ENCODE assay signal across 19 cellular contexts in genomic region chr9:107334103-107334776, GRCh38. TPM values are rescaled to one million over a fixed set of nuclear protein-coding genes. Genes with fewer than 3 reads are reported as not detected.
A peak's percentile ranks its signal among the peaks of the same experiment; 100 is the strongest.
DNase-seq lines count a peak whose midpoint lies in the region; ATAC-seq, FAIRE-seq and TF ChIP-seq lines count a peak whose summit lies in the region.
"Had no signal": no experiment of that assay in that cellular context is flagged by ENCODE, and none has a peak within 500 bp of the region (broad histone marks: within the 10 kb centered on the region; RNA-seq: fewer than 3 reads in every experiment).

No MANE protein-coding gene starts in this region.

- H3K36me3 ChIP-seq in HEK293 (ENCODE audit: control insufficient read depth in 2 of 2, insufficient read depth in 1 of 2, low read length in 2 of 2) (peaks cover 18 to 95% of the 10 kb centered on the region in 2 experiments), K562 (ENCODE audit: control insufficient read depth, insufficient read depth, low read length) (peaks cover 89% of the 10 kb centered on the region)

- no peak overlapping the region for H2AFZ ChIP-seq in K562 (ENCODE audit: low read depth, low read length)

- H3K36me3 Mint-ChIP-seq in activated naive CD8-positive, alpha-beta T cell, result peaks cover 16% of the 10 kb centered on the region
- H3K36me3 Mint-ChIP-seq in activated naive CD8-positive, alpha-beta T cell treated with anti-CD3 and anti-CD28 coated beads, Interleukin-2, amount 50 U/mL, for 24 hours (ENCODE audit: low read depth), result peaks cover 60% of the 10 kb centered on the region
- peaks cover 64% of the 10 kb centered on the region for H3K36me3 Mint-ChIP-seq in osteocyte (ENCODE audit: unreplicated experiment)

- DNase-seq in activated naive CD8-positive, alpha-beta T cell treated with anti-CD3 and anti-CD28 coated beads, Interleukin-2, amount 50 U/mL, for 24 hours, result no peak
- DNase-seq in K562 (ENCODE audit: extremely low read depth in 1 of 4, low spot score in 3 of 4) (no peak), osteocyte (ENCODE audit: extremely low spot score, unreplicated experiment) (peak; percentile 53), cerebellum (ENCODE audit: low spot score) (no peak), left colon (no peak)
- DNase-seq: Calu3; CD4-positive, alpha-beta memory T cell; NCI-H1105; NCI-H2081 treated with DMSO at 0.1 percent for 48 hours; NCI-H446 treated with DMSO at 0.1 percent for 48 hours; NCI-H69; NK-92 treated with Interleukin-12 subunit alpha and Interleukin-12 subunit beta, amount 100 ng/mL, for 24 hours; Peyer's patch had no signal

- no peaks in the 10 kb centered on the region; the same call in 1 of the 2 replicates for H4K20me1 ChIP-seq in K562 (replicated peaks; ENCODE audit: control insufficient read depth, insufficient read depth, low read length)

- WGBS in K562 (ENCODE audit: insufficient coverage, low coverage, missing lambda C conversion rate), result 90% methylated on average over 4 of the region's 4 CpGs

- H3K9me3 ChIP-seq in HEK293 (ENCODE audit: control insufficient read depth, insufficient read depth, low read depth, low read length), result no peaks in the 10 kb centered on the region
- no peaks in the 10 kb centered on the region for H3K9me3 ChIP-seq in K562 (replicated peaks; ENCODE audit: control insufficient read depth, insufficient read depth, low read depth, low read length)
- H3K9me3 ChIP-seq: Peyer's patch, SJSA1 had no signal

- intact Hi-C loops in K562 (cut with micrococcal nuclease) (no loop called here), left colon (cut with DNase I, micrococcal nuclease) (no loop called here)

- no peak for TF ChIP-seq CTCF in HEK293 (tag by site-specific recombination; IDR thresholded peaks at IDR 0.05)
- TF ChIP-seq CTCF in K562 (IDR thresholded peaks at IDR 0.05 in 2 of 3, conservative IDR thresholded peaks at IDR 0.05 in 1 of 3; ENCODE audit: insufficient read depth in 2 of 3, low read depth in 1 of 3, low read length in 3 of 3), result no peak
- TF ChIP-seq CTCF in osteocyte (IDR thresholded peaks at IDR 0.05), result no peak

- TF ChIP-seq RAD21 in K562 (CRISPR knock-in tag; conservative IDR thresholded peaks at IDR 0.05 in 1 of 2, IDR thresholded peaks at IDR 0.05 in 1 of 2), result no peak

- no TSS peak for BruUV-seq in K562 (replicated peaks; lab: Mats Ljungman, UMichigan)

- no peak overlapping the region for H3K4me2 ChIP-seq in K562 (ENCODE audit: insufficient read depth, low read length)

- no peak overlapping the region for H3K9ac ChIP-seq in K562 (ENCODE audit: insufficient read depth in 1 of 2, low read depth in 2 of 2, low read length in 2 of 2)

- POLR2A ChIA-PET in HEK293 (lab: Yijun Ruan, JAX), result no interaction called here
- POLR2A ChIA-PET in K562 (lab: Yijun Ruan, JAX), result interaction anchor here (0.6 to 1.7 kb wide), 6 partner anchors 9 to 131 kb away, joined by 3 to 5 read pairs (median 4); partner anchors contain the start of gene RAD23B

- FAIRE-seq in K562 (lab: Jason Lieb, UNC), result no peak
- FAIRE-seq: A204.1, HTR-8/SVneo had no signal

- no peaks in the 10 kb centered on the region for H3K9me1 ChIP-seq in K562 (ENCODE audit: control insufficient read depth, insufficient read depth, low read length)

- CTCF ChIA-PET in HEK293 (lab: Yijun Ruan, JAX), result interaction anchor here (0.7 to 1.9 kb wide), 2 partner anchors 11 to 1708 kb away, joined by 3 to 4 read pairs; no protein-coding TSS in a partner anchor
- CTCF ChIA-PET in K562 (lab: Yijun Ruan, JAX; ENCODE audit: low intra/inter-chr PET ratio), result no interaction called here

- H3K4me1 Mint-ChIP-seq in activated naive CD8-positive, alpha-beta T cell (ENCODE audit: low read depth), result no peaks in the 10 kb centered on the region
- no peaks in the 10 kb centered on the region for H3K4me1 Mint-ChIP-seq in activated naive CD8-positive, alpha-beta T cell treated with anti-CD3 and anti-CD28 coated beads, Interleukin-2, amount 50 U/mL, for 24 hours
- peaks cover 10% of the 10 kb centered on the region for H3K4me1 Mint-ChIP-seq in osteocyte (ENCODE audit: unreplicated experiment)

- H3K4me3 Mint-ChIP-seq in activated naive CD8-positive, alpha-beta T cell, result no peak overlapping the region
- no peak overlapping the region for H3K4me3 Mint-ChIP-seq in activated naive CD8-positive, alpha-beta T cell treated with anti-CD3 and anti-CD28 coated beads, Interleukin-2, amount 50 U/mL, for 24 hours
- H3K4me3 Mint-ChIP-seq in osteocyte (ENCODE audit: unreplicated experiment), result no peak overlapping the region
- H3K4me3 Mint-ChIP-seq: CD4-positive, alpha-beta memory T cell had no signal

- no peaks in the 10 kb centered on the region for H3K27me3 Mint-ChIP-seq in activated naive CD8-positive, alpha-beta T cell
- H3K27me3 Mint-ChIP-seq in activated naive CD8-positive, alpha-beta T cell treated with anti-CD3 and anti-CD28 coated beads, Interleukin-2, amount 50 U/mL, for 24 hours, result no peaks in the 10 kb centered on the region
- H3K27me3 Mint-ChIP-seq in osteocyte (ENCODE audit: unreplicated experiment), result no peaks in the 10 kb centered on the region
- H3K27me3 Mint-ChIP-seq: CD4-positive, alpha-beta memory T cell had no signal

- in situ Hi-C loops in K562 (cut with MboI), result no loop called here

- H3K9me3 Mint-ChIP-seq in activated naive CD8-positive, alpha-beta T cell (ENCODE audit: low read depth), result no peaks in the 10 kb centered on the region
- no peaks in the 10 kb centered on the region for H3K9me3 Mint-ChIP-seq in activated naive CD8-positive, alpha-beta T cell treated with anti-CD3 and anti-CD28 coated beads, Interleukin-2, amount 50 U/mL, for 24 hours
- no peaks in the 10 kb centered on the region for H3K9me3 Mint-ChIP-seq in osteocyte (ENCODE audit: unreplicated experiment)

- no peaks in the 10 kb centered on the region for H3K27me3 ChIP-seq in K562 (ENCODE audit: control insufficient read depth in 2 of 2, insufficient read depth in 2 of 2, low read length in 2 of 2)
- H3K27me3 ChIP-seq: Peyer's patch, SJSA1 had no signal

- no peaks in the 10 kb centered on the region for H3K79me2 ChIP-seq in K562 (ENCODE audit: control insufficient read depth, insufficient read depth, low read length)

- no peak; the same call in 1 of the 2 replicates for TF ChIP-seq POLR2A in K562 (conservative IDR thresholded peaks at IDR 0.05)

- H3K27ac ChIP-seq in HEK293 (ENCODE audit: extremely low read depth, low read depth, low read length) (no peak overlapping the region), K562 (ENCODE audit: extremely low read depth, low read depth, low read length) (no peak overlapping the region)
- H3K27ac ChIP-seq: Peyer's patch, SJSA1 had no signal

- ATAC-seq in activated naive CD8-positive, alpha-beta T cell treated with anti-CD3 and anti-CD28 coated beads, Interleukin-2, amount 50 U/mL, for 24 hours, result no peak
- no peak for ATAC-seq in K562
- no peak for ATAC-seq in GM18498 (IDR thresholded peaks at IDR 0.05; ENCODE audit: unreplicated experiment)
- no peak for ATAC-seq in left colon

- H3K4me3 ChIP-seq in HEK293 (ENCODE audit: low read depth, low read length), result no peak overlapping the region
- no peak overlapping the region for H3K4me3 ChIP-seq in K562
- H3K4me3 ChIP-seq: Peyer's patch, SJSA1 had no signal

- H3K4me1 ChIP-seq in HEK293 (ENCODE audit: control insufficient read depth, insufficient read depth, low read length) (no peaks in the 10 kb centered on the region), K562 (replicated peaks in 1 of 2; ENCODE audit: control insufficient read depth in 2 of 2, insufficient read depth in 2 of 2, low read length in 2 of 2) (no peaks in the 10 kb centered on the region)
- H3K4me1 ChIP-seq: Peyer's patch, SJSA1 had no signal

- peak overlapping the region; percentile 16 for H3K27ac Mint-ChIP-seq in activated naive CD8-positive, alpha-beta T cell
- H3K27ac Mint-ChIP-seq in activated naive CD8-positive, alpha-beta T cell treated with anti-CD3 and anti-CD28 coated beads, Interleukin-2, amount 50 U/mL, for 24 hours, result no peak overlapping the region
- no peak overlapping the region for H3K27ac Mint-ChIP-seq in osteocyte (ENCODE audit: unreplicated experiment)

- no peak for TF ChIP-seq EP300 in K562 (IDR thresholded peaks at IDR 0.05; ENCODE audit: low read length)

TF ChIP-seq in HEK293, 187 proteins besides CTCF, POLR2A, EP300 and RAD21 (continues in another document):
- TF ChIP-seq ZNF600 (tag by site-specific recombination; IDR thresholded peaks at IDR 0.05) (no peak), ZNF76 (tag by site-specific recombination; IDR thresholded peaks at IDR 0.05; ENCODE audit: borderline replicate concordance, low read depth) (no peak), ZNF146 (tag by site-specific recombination; IDR thresholded peaks at IDR 0.05) (peak; percentile 45; the same call in 1 of the 2 replicates)

TF ChIP-seq in K562, 482 proteins besides CTCF, POLR2A, EP300 and RAD21:
- TF ChIP-seq SUPT5H (IDR thresholded peaks at IDR 0.05), result 0 out of 2 replicates have a peak, but pooled peaks have one; percentile 27
- TF ChIP-seq POLR2AphosphoS2 (IDR thresholded peaks at IDR 0.05; ENCODE audit: low read length), result peak; percentile 62
- peak; percentile 24; the same call in 1 of the 2 replicates for TF ChIP-seq POLR2AphosphoS5 (IDR thresholded peaks at IDR 0.05; ENCODE audit: control insufficient read depth, insufficient read depth, low read depth, low read length)
- no peak for TF ChIP-seq ASH1L (IDR thresholded peaks at IDR 0.05; ENCODE audit: borderline replicate concordance, low read depth, partially characterized antibody)

RNA-seq across cellular contexts. Expression of gene RAD23B, which starts 51.2 kb away (rescaled TPM):
- total RNA-seq in K562 (2011; cell fraction: chromatin; rRNA removed; ENCODE audit: low replicate concordance), result 35.9 and 44.5 TPM in 2 replicates
- total RNA-seq in K562 (2011; cell fraction: nucleolus; rRNA removed), result 23.2 and 23.3 TPM in 2 replicates
- total RNA-seq in K562 (2011; cell fraction: nucleoplasm; rRNA removed), result 33.0 and 46.1 TPM in 2 replicates
- total RNA-seq in K562 (2014; rRNA removed) (43.9 and 47.6 TPM in 2 replicates), K562 (2014; rRNA removed; fragmentation: Illumina TruSeq; extraction: Trizol) (133 and 144 TPM in 2 replicates), K562 (2015; rRNA removed; fragmentation: Illumina TruSeq; extraction: Trizol) (108 and 114 TPM in 2 replicates), K562 (2021) (129 and 134 TPM in 2 replicates), osteocyte (125 and 126 TPM in 2 replicates), cerebellum (81.3 TPM), left colon (10 to 100 TPM; 93.9 to 99.0 TPM)
- polyA plus RNA-seq in K562 (2011; rRNA removed) (128 and 165 TPM in 2 replicates), K562 (2014; fragmentation: Illumina TruSeq; extraction: Trizol) (141 and 184 TPM in 2 replicates), K562 (2014; fragmentation: Nextera tagmentation; extraction: Ambion mirVana) (10 to 100 TPM; 14.5 to 30.4 TPM), K562 (2014; rRNA removed) (86.3 and 86.9 TPM in 2 replicates)
- polyA plus RNA-seq in K562 (2011; cell fraction: cytosol; rRNA removed), result 87.8 and 95.1 TPM in 2 replicates
- polyA plus RNA-seq in K562 (2011; cell fraction: nucleus; rRNA removed), result 40.4 and 42.4 TPM in 2 replicates
- polyA plus RNA-seq in K562 (2012), result 61.4 and 102 TPM in 2 replicates
- polyA minus RNA-seq in K562 (2011; rRNA and poly(A)+ RNA removed), result 139 and 204 TPM in 2 replicates
- 116 and 172 TPM in 2 replicates for polyA minus RNA-seq in K562 (2011; cell fraction: cytosol; rRNA and poly(A)+ RNA removed)
- 19.4 and 33.5 TPM in 2 replicates for polyA minus RNA-seq in K562 (2011; cell fraction: nucleus; rRNA and poly(A)+ RNA removed)
